9 cellular contexts compared by ENCODE assay signal in the genomic region with DNA sequence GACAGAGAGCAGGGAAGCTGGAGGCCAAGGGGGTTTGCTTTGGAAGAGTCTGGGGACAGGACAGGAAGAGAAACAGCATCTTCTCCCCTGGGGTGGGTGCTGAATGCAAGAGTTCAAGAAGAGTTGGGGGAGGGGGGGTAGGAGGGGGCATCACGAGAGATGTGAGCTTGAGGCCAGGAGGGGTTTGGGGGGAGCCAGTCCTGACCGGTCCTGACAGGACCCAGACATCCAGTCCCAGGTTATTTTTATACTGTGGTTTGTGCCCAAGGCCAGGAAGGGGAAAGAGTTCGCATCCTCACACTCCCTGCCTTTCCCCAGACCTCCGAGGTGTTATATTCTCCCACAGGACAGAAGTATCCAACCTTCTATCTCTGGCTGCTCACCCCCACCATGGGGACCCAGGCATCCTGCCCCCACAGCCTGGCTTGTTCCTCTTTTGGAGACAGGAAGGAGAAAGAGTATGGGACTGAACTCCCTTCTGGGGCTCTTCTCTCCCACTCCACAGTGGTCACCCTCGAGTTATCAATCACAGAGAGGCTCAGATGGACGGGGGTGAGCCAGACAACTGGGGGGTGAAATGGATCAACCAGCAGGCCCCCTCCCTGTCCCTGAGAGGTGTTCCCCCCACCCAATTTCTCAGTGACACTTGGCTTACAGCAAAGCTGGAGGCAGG. TPM values are rescaled to one million over a fixed set of nuclear protein-coding genes. Genes with fewer than 3 reads are reported as not detected.
DNase-seq lines count a peak whose midpoint lies in the region; ATAC-seq, FAIRE-seq and TF ChIP-seq lines count a peak whose summit lies in the region.
"Had no signal": no experiment of that assay in that cellular context is flagged by ENCODE, and none has a peak within 500 bp of the region (broad histone marks: within the 10 kb centered on the region; RNA-seq: fewer than 3 reads in every experiment).

No MANE protein-coding gene starts in this region.

- DNase-seq in GM23338 (ENCODE audit: low spot score) (no peak), frontal cortex (ENCODE audit: low spot score in 2 of 2) (no peak), urothelium cell line (ENCODE audit: low spot score) (no peak)
- DNase-seq: NCI-H446 had no signal

- no peak for TF ChIP-seq POLR2A in gastroesophageal sphincter (IDR thresholded peaks at IDR 0.05)

- H3K27me3 ChIP-seq in GM23338 (ENCODE audit: insufficient read depth) = no peaks in the 10 kb centered on the region
- no peaks in the 10 kb centered on the region for H3K27me3 ChIP-seq in gastroesophageal sphincter

- no peaks in the 10 kb centered on the region; the same call in 1 of the 2 replicates for H3K79me2 ChIP-seq in GM23338 (replicated peaks; ENCODE audit: insufficient read depth)

- H3F3A ChIP-seq in GM23338 (replicated peaks; ENCODE audit: low read depth) = no peaks in the 10 kb centered on the region; the same call in 1 of the 2 replicates

- no peak overlapping the region for H2AFZ ChIP-seq in GM23338

- TF ChIP-seq CTCF in GM23338 (conservative IDR thresholded peaks at IDR 0.05; ENCODE audit: low read depth in 2 of 2) (no peak), WI38 (IDR thresholded peaks at IDR 0.05; ENCODE audit: low read depth, low read length) (no peak), gastroesophageal sphincter (IDR thresholded peaks at IDR 0.05) (no peak)

- ATAC-seq in GM23338 (no peak), gastroesophageal sphincter (no peak), GM18517 (IDR thresholded peaks at IDR 0.05; ENCODE audit: unreplicated experiment) (no peak), HG02852 (IDR thresholded peaks at IDR 0.05; ENCODE audit: unreplicated experiment) (no peak)
- no peak for ATAC-seq in stimulated activated memory B cell treated with anti-CD40 and anti-IgM and Interleukin-4, amounts not matched to agents 10 μg/mL and 1 μg/mL and 100 μg/mL, for 72 hours

- peaks cover 3% of the 10 kb centered on the region; the same call in 1 of the 2 replicates for H4K20me1 ChIP-seq in GM23338 (replicated peaks; ENCODE audit: insufficient read depth)

- H3K9me3 ChIP-seq in gastroesophageal sphincter = no peaks in the 10 kb centered on the region

- H3K4me1 Mint-ChIP-seq in GM23338 = peaks cover 28% of the 10 kb centered on the region
- H3K4me1 Mint-ChIP-seq in stimulated activated memory B cell treated with anti-CD40 and anti-IgM and Interleukin-4, amounts not matched to agents 10 μg/mL and 1 μg/mL and 100 μg/mL, for 72 hours = peaks cover 56% of the 10 kb centered on the region

- H3K27ac Mint-ChIP-seq in GM23338 = no peak overlapping the region
- H3K27ac Mint-ChIP-seq in stimulated activated memory B cell treated with anti-CD40 and anti-IgM and Interleukin-4, amounts not matched to agents 10 μg/mL and 1 μg/mL and 100 μg/mL, for 72 hours = peak overlapping the region; percentile 87

- FAIRE-seq in frontal cortex (lab: Jason Lieb, UNC) (no peak), urothelium cell line (lab: Jason Lieb, UNC) (no peak)

- H3K36me3 Mint-ChIP-seq in GM23338 (ENCODE audit: low read depth) = peaks cover 5% of the 10 kb centered on the region; the same call in 2 of the 3 replicates
- H3K36me3 Mint-ChIP-seq in stimulated activated memory B cell treated with anti-CD40 and anti-IgM and Interleukin-4, amounts not matched to agents 10 μg/mL and 1 μg/mL and 100 μg/mL, for 72 hours = peaks cover 47% of the 10 kb centered on the region

- WGBS in gastroesophageal sphincter (ENCODE audit: low coverage in 1 of 2), 2 donors = 4 to 24% methylated on average over 3 to 4 of the region's 6 CpGs

- H3K4me2 ChIP-seq in GM23338 = peak overlapping the region; percentile 65

- no peaks in the 10 kb centered on the region for H3K9me2 ChIP-seq in GM23338 (ENCODE audit: insufficient read depth)

- TF ChIP-seq EP300 in gastroesophageal sphincter (IDR thresholded peaks at IDR 0.05) = no peak

- no peaks in the 10 kb centered on the region; the same call in 2 of the 3 replicates for H3K9me3 Mint-ChIP-seq in GM23338
- no peaks in the 10 kb centered on the region for H3K9me3 Mint-ChIP-seq in stimulated activated memory B cell treated with anti-CD40 and anti-IgM and Interleukin-4, amounts not matched to agents 10 μg/mL and 1 μg/mL and 100 μg/mL, for 72 hours

- H3K27ac ChIP-seq in GM23338 (ENCODE audit: low read depth) (no peak overlapping the region), gastroesophageal sphincter (peak overlapping the region in 3 of 4 donors; percentile 90 to 94 (median 94))

- no peaks in the 10 kb centered on the region; the same call in 1 of the 2 replicates for H3K36me3 ChIP-seq in GM23338 (ENCODE audit: insufficient read depth)
- H3K36me3 ChIP-seq in gastroesophageal sphincter = peaks cover 0 to 44% of the 10 kb centered on the region in 2 donors

- 0 out of 3 replicates have a peak overlapping the region, but pooled peaks have one; percentile 28 for H3K4me3 Mint-ChIP-seq in GM23338
- peak overlapping the region; percentile 84 for H3K4me3 Mint-ChIP-seq in stimulated activated memory B cell treated with anti-CD40 and anti-IgM and Interleukin-4, amounts not matched to agents 10 μg/mL and 1 μg/mL and 100 μg/mL, for 72 hours

- peaks cover 12% of the 10 kb centered on the region for H3K27me3 Mint-ChIP-seq in GM23338 (ENCODE audit: insufficient read depth, low read depth, poor library complexity)
- H3K27me3 Mint-ChIP-seq in stimulated activated memory B cell treated with anti-CD40 and anti-IgM and Interleukin-4, amounts not matched to agents 10 μg/mL and 1 μg/mL and 100 μg/mL, for 72 hours = no peaks in the 10 kb centered on the region

- H3K4me1 ChIP-seq in GM23338 (ENCODE audit: insufficient read depth) = peaks cover 17% of the 10 kb centered on the region
- peaks cover 0 to 79% (median 53%) of the 10 kb centered on the region in 3 donors for H3K4me1 ChIP-seq in gastroesophageal sphincter

- peak overlapping the region; percentile 32; the same call in 1 of the 2 replicates for H3K4me3 ChIP-seq in GM23338
- peak overlapping the region; percentile 94 for H3K4me3 ChIP-seq in WI38 (ENCODE audit: low read depth, low read length)
- H3K4me3 ChIP-seq in gastroesophageal sphincter = peak overlapping the region in 1 of 2 donors; percentile 78

TF ChIP-seq in GM23338, 12 proteins besides CTCF, POLR2A, EP300 and RAD21 (continues in another document):
- TF ChIP-seq ETS1 (IDR thresholded peaks at IDR 0.05) (no peak), STAT1 (IDR thresholded peaks at IDR 0.05; ENCODE audit: unreplicated experiment) (no peak), POLR2AphosphoS5 (IDR thresholded peaks at IDR 0.05; ENCODE audit: low read depth) (no peak), EZH2 (IDR thresholded peaks at IDR 0.05; ENCODE audit: low read depth, unreplicated experiment) (no peak)

RNA-seq across cellular contexts. Expression of gene TSC22D4, which starts 2.8 kb away (rescaled TPM):
- 22.6 and 24.9 TPM in 2 replicates for total RNA-seq in GM23338 (2014; rRNA removed; shearing (Covaris generic))
- 14.6 and 16.4 TPM in 2 replicates for polyA plus RNA-seq in GM23338 (2016; fragmentation: Nextera tagmentation; extraction: Ambion mirVana)
- total RNA-seq in gastroesophageal sphincter (10 to 100 TPM; 20.2 to 38.1 (median 26.1) TPM), frontal cortex (7.3 TPM)

RNA-seq across cellular contexts. Expression of gene NYAP1, which starts 7.5 kb away (rescaled TPM):
- 2.3 and 4.9 TPM in 2 replicates for total RNA-seq in GM23338 (2014; rRNA removed; shearing (Covaris generic))
- 0.19 and 0.49 TPM in 2 replicates for polyA plus RNA-seq in GM23338 (2016; fragmentation: Nextera tagmentation; extraction: Ambion mirVana)
- total RNA-seq in gastroesophageal sphincter = 1 to 10 TPM in 3 of 4 donors, under 1 TPM in 1; 0.94 to 3.1 (median 1.8) TPM
- 55.0 TPM for total RNA-seq in frontal cortex

RNA-seq across cellular contexts. Expression of gene SPACDR, which starts 12.2 kb away (rescaled TPM):
- total RNA-seq in GM23338 (2014; rRNA removed; shearing (Covaris generic)) = 0.52 TPM in 1 of 2 replicates, not detected in the other
- polyA plus RNA-seq in GM23338 (2016; fragmentation: Nextera tagmentation; extraction: Ambion mirVana) = 0.42 TPM in 1 of 2 replicates, not detected in the other
- total RNA-seq in gastroesophageal sphincter (under 1 TPM in 1 of 4 donors, not detected in 3; 0.67 TPM), frontal cortex (not detected)

RNA-seq across cellular contexts. Expression of gene PPP1R35, which starts 39.9 kb away (rescaled TPM):
- total RNA-seq in GM23338 (2014; rRNA removed; shearing (Covaris generic)) = 47.8 and 58.9 TPM in 2 replicates
- polyA plus RNA-seq in GM23338 (2016; fragmentation: Nextera tagmentation; extraction: Ambion mirVana) = 89.3 and 106 TPM in 2 replicates
- total RNA-seq in gastroesophageal sphincter (10 to 100 TPM; 19.9 to 26.3 (median 20.7) TPM), frontal cortex (7.3 TPM)

RNA-seq across cellular contexts. Expression of gene MEPCE, which starts 46.6 kb away (rescaled TPM):
- 21.7 and 32.6 TPM in 2 replicates for total RNA-seq in GM23338 (2014; rRNA removed; shearing (Covaris generic))
- polyA plus RNA-seq in GM23338 (2016; fragmentation: Nextera tagmentation; extraction: Ambion mirVana) = 10.0 and 11.4 TPM in 2 replicates
- 10 to 100 TPM; 27.9 to 34.2 (median 30.8) TPM for total RNA-seq in gastroesophageal sphincter
- 27.7 TPM for total RNA-seq in frontal cortex
